In genomic region chr6:6781172-6781876, GRCh38 we compare ENCODE assay signal across 11 cellular contexts.
DNase-seq lines count a peak whose midpoint lies in the region; ATAC-seq and TF ChIP-seq lines count a peak whose summit lies in the region.
"Had no signal": no experiment of that assay in that cellular context is flagged by ENCODE, and none has a peak within 500 bp of the region (broad histone marks: within the 10 kb centered on the region; RNA-seq: fewer than 3 reads in every experiment).

No MANE protein-coding gene starts in this region.

- DNase-seq in ELR (ENCODE audit: low read depth) (peak; percentile 62), NCI-H460 (ENCODE audit: extremely low read depth, low read depth) (peak; percentile 21), fibroblast of pulmonary artery (ENCODE audit: low read depth) (peak; percentile 86), psoas muscle (peak; percentile 71), RPMI8226 (no peak), AML-193 (lab: John Stamatoyannopoulos, UW) (no peak)
- DNase-seq: activated CD8-positive, alpha-beta T cell treated with anti-CD3 and anti-CD28 coated beads for 36 hours; sigmoid colon had no signal

- peak; percentile 63 to 84 (median 84) for ATAC-seq in psoas muscle
- ATAC-seq in GM19324 (IDR thresholded peaks at IDR 0.05; ENCODE audit: low FRiP score, unreplicated experiment): no peak
- no peak for ATAC-seq in GM18870 (IDR thresholded peaks at IDR 0.05; ENCODE audit: unreplicated experiment)
- ATAC-seq: activated CD8-positive, alpha-beta T cell treated with anti-CD3 and anti-CD28 coated beads for 36 hours had no signal

- intact Hi-C loops in psoas muscle (cut with DNase I): no loop called here

- H3K27me3 ChIP-seq in psoas muscle (ENCODE audit: insufficient read depth in 3 of 3, low read length in 2 of 3): no peaks in the 10 kb centered on the region
- H3K27me3 ChIP-seq: cardiac muscle cell, sigmoid colon had no signal

- H3K27ac ChIP-seq in psoas muscle: no peak overlapping the region
- H3K27ac ChIP-seq: cardiac muscle cell, sigmoid colon had no signal

- WGBS in psoas muscle, 3 donors: 12 to 28% (median 24%) methylated on average over 3 of the region's 3 CpGs

- H3K4me1 ChIP-seq in psoas muscle: peaks cover 9% of the 10 kb centered on the region

- TF ChIP-seq CTCF in fibroblast of pulmonary artery (IDR thresholded peaks at IDR 0.05; ENCODE audit: low read length, missing control alignments) (no peak), psoas muscle (IDR thresholded peaks at IDR 0.05) (no peak)

- no peaks in the 10 kb centered on the region for H3K36me3 ChIP-seq in psoas muscle (ENCODE audit: insufficient read depth in 1 of 2, low read depth in 1 of 2)
- H3K36me3 ChIP-seq: cardiac muscle cell, sigmoid colon had no signal

- H3K4me3 ChIP-seq in fibroblast of pulmonary artery (replicated peaks; ENCODE audit: low read depth, low read length): no peak overlapping the region
- H3K4me3 ChIP-seq in psoas muscle: no peak overlapping the region
- H3K4me3 ChIP-seq: cardiac muscle cell, sigmoid colon had no signal

- no peaks in the 10 kb centered on the region for H3K9me3 ChIP-seq in psoas muscle
- H3K9me3 ChIP-seq: sigmoid colon had no signal

Comparison
In these comparisons a context has a peak if more than half of its experiments do, and no peak if none do; other contexts are left out.
1. DNase-seq: peak in ELR (single experiment), NCI-H460 (single experiment), fibroblast of pulmonary artery (single experiment) and psoas muscle (2 of 2); none in RPMI8226 (single experiment) and AML-193 (0 of 2).
2. ATAC-seq: peak in psoas muscle (4 of 4); none in GM19324 (single experiment) and GM18870 (single experiment).